Comparison of ENCODE assay signal across 2 cellular contexts in the genomic region with DNA sequence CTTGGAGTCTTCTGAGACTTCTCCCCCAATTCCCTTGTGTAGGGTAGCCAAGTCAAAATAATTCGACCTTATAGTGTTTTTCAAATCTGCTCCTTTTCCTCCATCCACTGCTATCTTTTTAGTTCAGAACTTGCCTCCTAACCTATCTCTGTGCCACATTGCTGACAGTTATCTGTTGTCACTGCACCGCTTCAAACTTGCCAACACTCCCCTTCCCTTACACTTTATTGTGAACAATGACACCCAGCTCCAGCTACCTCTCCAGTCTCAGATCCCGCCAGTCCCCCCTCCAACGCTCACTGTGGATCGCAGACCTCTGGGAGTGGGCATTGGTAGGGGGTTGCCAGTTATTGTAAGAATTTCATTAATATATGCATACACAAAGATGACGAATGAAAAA.
A peak's percentile ranks its signal among the peaks of the same experiment; 100 is the strongest.
TF ChIP-seq lines count a peak whose summit lies in the region.

No MANE protein-coding gene starts in this region.

TF ChIP-seq in IMR-90, 13 proteins besides CTCF, POLR2A, EP300 and RAD21:
- TF ChIP-seq SMC3 (IDR thresholded peaks at IDR 0.05; ENCODE audit: low read depth, low read length) (no peak), RCOR1 (IDR thresholded peaks at IDR 0.05; ENCODE audit: insufficient replicate concordance, low read length) (no peak), NFE2L2 (IDR thresholded peaks at IDR 0.05; ENCODE audit: low read depth, low read length) (no peak), BHLHE40 (IDR thresholded peaks at IDR 0.05; ENCODE audit: low read depth, low read length) (no peak)
TF ChIP-seq in IMR-90: peak in this region for 0.

TF ChIP-seq in K562, 482 proteins besides CTCF, POLR2A, EP300 and RAD21 (continues in another document):
- no peak for TF ChIP-seq GTF2A2 (tag; IDR thresholded peaks at IDR 0.05)
- no peak for TF ChIP-seq CCAR2 (IDR thresholded peaks at IDR 0.05; ENCODE audit: low read depth, low read length)
- TF ChIP-seq HDGF (IDR thresholded peaks at IDR 0.05), result no peak
- TF ChIP-seq HNRNPL (IDR thresholded peaks at IDR 0.05; ENCODE audit: low read depth, low read length), result no peak
- TF ChIP-seq BHLHE40 (IDR thresholded peaks at IDR 0.05; ENCODE audit: low read length), result no peak
- peak; percentile 55; the same call in 1 of the 2 replicates for TF ChIP-seq NCOA1 (IDR thresholded peaks at IDR 0.05; ENCODE audit: low read depth)
- TF ChIP-seq MTA2 (IDR thresholded peaks at IDR 0.05; ENCODE audit: low read depth), result peak; percentile 81
- no peak for TF ChIP-seq ZBED1 (IDR thresholded peaks at IDR 0.05)
- TF ChIP-seq ZNF589 (CRISPR knock-in tag; IDR thresholded peaks at IDR 0.05; ENCODE audit: low read depth), result no peak
- TF ChIP-seq ZBTB8A (IDR thresholded peaks at IDR 0.05; ENCODE audit: partially characterized antibody), result no peak
- no peak for TF ChIP-seq EGR1 (conservative IDR thresholded peaks at IDR 0.05)
- TF ChIP-seq, protein P1, sequence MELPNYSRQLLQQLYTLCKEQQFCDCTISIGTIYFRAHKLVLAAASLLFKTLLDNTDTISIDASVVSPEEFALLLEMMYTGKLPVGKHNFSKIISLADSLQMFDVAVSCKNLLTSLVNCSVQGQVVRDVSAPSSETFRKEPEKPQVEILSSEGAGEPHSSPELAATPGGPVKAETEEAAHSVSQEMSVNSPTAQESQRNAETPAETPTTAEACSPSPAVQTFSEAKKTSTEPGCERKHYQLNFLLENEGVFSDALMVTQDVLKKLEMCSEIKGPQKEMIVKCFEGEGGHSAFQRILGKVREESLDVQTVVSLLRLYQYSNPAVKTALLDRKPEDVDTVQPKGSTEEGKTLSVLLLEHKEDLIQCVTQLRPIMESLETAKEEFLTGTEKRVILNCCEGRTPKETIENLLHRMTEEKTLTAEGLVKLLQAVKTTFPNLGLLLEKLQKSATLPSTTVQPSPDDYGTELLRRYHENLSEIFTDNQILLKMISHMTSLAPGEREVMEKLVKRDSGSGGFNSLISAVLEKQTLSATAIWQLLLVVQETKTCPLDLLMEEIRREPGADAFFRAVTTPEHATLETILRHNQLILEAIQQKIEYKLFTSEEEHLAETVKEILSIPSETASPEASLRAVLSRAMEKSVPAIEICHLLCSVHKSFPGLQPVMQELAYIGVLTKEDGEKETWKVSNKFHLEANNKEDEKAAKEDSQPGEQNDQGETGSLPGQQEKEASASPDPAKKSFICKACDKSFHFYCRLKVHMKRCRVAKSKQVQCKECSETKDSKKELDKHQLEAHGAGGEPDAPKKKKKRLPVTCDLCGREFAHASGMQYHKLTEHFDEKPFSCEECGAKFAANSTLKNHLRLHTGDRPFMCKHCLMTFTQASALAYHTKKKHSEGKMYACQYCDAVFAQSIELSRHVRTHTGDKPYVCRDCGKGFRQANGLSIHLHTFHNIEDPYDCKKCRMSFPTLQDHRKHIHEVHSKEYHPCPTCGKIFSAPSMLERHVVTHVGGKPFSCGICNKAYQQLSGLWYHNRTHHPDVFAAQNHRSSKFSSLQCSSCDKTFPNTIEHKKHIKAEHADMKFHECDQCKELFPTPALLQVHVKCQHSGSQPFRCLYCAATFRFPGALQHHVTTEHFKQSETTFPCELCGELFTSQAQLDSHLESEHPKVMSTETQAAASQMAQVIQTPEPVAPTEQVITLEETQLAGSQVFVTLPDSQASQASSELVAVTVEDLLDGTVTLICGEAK (IDR thresholded peaks at IDR 0.05), result no peak
- TF ChIP-seq, protein P1 (CRISPR knock-in tag; IDR thresholded peaks at IDR 0.05), result no peak
- TF ChIP-seq, protein P2, sequence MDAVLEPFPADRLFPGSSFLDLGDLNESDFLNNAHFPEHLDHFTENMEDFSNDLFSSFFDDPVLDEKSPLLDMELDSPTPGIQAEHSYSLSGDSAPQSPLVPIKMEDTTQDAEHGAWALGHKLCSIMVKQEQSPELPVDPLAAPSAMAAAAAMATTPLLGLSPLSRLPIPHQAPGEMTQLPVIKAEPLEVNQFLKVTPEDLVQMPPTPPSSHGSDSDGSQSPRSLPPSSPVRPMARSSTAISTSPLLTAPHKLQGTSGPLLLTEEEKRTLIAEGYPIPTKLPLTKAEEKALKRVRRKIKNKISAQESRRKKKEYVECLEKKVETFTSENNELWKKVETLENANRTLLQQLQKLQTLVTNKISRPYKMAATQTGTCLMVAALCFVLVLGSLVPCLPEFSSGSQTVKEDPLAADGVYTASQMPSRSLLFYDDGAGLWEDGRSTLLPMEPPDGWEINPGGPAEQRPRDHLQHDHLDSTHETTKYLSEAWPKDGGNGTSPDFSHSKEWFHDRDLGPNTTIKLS (IDR thresholded peaks at IDR 0.05; ENCODE audit: borderline replicate concordance, low read depth), result no peak
- TF ChIP-seq ZNF134 (CRISPR knock-in tag; conservative IDR thresholded peaks at IDR 0.05), result no peak
- no peak for TF ChIP-seq PCBP2 (IDR thresholded peaks at IDR 0.05; ENCODE audit: low read depth, low read length, poor library complexity, severe bottlenecking)
- TF ChIP-seq ZNF551 (CRISPR knock-in tag; IDR thresholded peaks at IDR 0.05), result no peak
- TF ChIP-seq, protein P3, sequence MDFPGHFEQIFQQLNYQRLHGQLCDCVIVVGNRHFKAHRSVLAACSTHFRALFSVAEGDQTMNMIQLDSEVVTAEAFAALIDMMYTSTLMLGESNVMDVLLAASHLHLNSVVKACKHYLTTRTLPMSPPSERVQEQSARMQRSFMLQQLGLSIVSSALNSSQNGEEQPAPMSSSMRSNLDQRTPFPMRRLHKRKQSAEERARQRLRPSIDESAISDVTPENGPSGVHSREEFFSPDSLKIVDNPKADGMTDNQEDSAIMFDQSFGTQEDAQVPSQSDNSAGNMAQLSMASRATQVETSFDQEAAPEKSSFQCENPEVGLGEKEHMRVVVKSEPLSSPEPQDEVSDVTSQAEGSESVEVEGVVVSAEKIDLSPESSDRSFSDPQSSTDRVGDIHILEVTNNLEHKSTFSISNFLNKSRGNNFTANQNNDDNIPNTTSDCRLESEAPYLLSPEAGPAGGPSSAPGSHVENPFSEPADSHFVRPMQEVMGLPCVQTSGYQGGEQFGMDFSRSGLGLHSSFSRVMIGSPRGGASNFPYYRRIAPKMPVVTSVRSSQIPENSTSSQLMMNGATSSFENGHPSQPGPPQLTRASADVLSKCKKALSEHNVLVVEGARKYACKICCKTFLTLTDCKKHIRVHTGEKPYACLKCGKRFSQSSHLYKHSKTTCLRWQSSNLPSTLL (IDR thresholded peaks at IDR 0.05), result no peak; the same call in 1 of the 2 replicates
- no peak for TF ChIP-seq RFX5 (IDR thresholded peaks at IDR 0.05; ENCODE audit: low read depth, low read length)
- TF ChIP-seq ZFP30 (CRISPR knock-in tag; IDR thresholded peaks at IDR 0.05; ENCODE audit: borderline replicate concordance), result no peak
- no peak for TF ChIP-seq ZNF780A (CRISPR knock-in tag; IDR thresholded peaks at IDR 0.05)
- TF ChIP-seq, protein P4, sequence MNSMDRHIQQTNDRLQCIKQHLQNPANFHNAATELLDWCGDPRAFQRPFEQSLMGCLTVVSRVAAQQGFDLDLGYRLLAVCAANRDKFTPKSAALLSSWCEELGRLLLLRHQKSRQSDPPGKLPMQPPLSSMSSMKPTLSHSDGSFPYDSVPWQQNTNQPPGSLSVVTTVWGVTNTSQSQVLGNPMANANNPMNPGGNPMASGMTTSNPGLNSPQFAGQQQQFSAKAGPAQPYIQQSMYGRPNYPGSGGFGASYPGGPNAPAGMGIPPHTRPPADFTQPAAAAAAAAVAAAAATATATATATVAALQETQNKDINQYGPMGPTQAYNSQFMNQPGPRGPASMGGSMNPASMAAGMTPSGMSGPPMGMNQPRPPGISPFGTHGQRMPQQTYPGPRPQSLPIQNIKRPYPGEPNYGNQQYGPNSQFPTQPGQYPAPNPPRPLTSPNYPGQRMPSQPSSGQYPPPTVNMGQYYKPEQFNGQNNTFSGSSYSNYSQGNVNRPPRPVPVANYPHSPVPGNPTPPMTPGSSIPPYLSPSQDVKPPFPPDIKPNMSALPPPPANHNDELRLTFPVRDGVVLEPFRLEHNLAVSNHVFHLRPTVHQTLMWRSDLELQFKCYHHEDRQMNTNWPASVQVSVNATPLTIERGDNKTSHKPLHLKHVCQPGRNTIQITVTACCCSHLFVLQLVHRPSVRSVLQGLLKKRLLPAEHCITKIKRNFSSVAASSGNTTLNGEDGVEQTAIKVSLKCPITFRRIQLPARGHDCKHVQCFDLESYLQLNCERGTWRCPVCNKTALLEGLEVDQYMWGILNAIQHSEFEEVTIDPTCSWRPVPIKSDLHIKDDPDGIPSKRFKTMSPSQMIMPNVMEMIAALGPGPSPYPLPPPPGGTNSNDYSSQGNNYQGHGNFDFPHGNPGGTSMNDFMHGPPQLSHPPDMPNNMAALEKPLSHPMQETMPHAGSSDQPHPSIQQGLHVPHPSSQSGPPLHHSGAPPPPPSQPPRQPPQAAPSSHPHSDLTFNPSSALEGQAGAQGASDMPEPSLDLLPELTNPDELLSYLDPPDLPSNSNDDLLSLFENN (IDR thresholded peaks at IDR 0.05; ENCODE audit: low read depth in 2 of 2, low read length in 2 of 2), result 0 out of 4 replicates have a peak, but pooled peaks of 1 of the 2 experiments have one; percentile 65
- TF ChIP-seq, protein P5, sequence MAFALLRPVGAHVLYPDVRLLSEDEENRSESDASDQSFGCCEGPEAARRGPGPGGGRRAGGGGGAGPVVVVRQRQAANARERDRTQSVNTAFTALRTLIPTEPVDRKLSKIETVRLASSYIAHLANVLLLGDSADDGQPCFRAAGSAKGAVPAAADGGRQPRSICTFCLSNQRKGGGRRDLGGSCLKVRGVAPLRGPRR (CRISPR knock-in tag; IDR thresholded peaks at IDR 0.05), result no peak
- no peak for TF ChIP-seq HIVEP1 (CRISPR knock-in tag; IDR thresholded peaks at IDR 0.05)
- TF ChIP-seq, protein P6, sequence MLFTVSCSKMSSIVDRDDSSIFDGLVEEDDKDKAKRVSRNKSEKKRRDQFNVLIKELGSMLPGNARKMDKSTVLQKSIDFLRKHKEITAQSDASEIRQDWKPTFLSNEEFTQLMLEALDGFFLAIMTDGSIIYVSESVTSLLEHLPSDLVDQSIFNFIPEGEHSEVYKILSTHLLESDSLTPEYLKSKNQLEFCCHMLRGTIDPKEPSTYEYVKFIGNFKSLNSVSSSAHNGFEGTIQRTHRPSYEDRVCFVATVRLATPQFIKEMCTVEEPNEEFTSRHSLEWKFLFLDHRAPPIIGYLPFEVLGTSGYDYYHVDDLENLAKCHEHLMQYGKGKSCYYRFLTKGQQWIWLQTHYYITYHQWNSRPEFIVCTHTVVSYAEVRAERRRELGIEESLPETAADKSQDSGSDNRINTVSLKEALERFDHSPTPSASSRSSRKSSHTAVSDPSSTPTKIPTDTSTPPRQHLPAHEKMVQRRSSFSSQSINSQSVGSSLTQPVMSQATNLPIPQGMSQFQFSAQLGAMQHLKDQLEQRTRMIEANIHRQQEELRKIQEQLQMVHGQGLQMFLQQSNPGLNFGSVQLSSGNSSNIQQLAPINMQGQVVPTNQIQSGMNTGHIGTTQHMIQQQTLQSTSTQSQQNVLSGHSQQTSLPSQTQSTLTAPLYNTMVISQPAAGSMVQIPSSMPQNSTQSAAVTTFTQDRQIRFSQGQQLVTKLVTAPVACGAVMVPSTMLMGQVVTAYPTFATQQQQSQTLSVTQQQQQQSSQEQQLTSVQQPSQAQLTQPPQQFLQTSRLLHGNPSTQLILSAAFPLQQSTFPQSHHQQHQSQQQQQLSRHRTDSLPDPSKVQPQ (CRISPR knock-in tag; IDR thresholded peaks at IDR 0.05; ENCODE audit: borderline replicate concordance), result no peak
- TF ChIP-seq HMG20A (CRISPR knock-in tag; conservative IDR thresholded peaks at IDR 0.05), result no peak
- TF ChIP-seq DMBX1 (CRISPR knock-in tag; IDR thresholded peaks at IDR 0.05; ENCODE audit: borderline replicate concordance), result no peak
- TF ChIP-seq BMI1 (IDR thresholded peaks at IDR 0.05; ENCODE audit: low read length), result no peak
- TF ChIP-seq ZNF347 (CRISPR knock-in tag; IDR thresholded peaks at IDR 0.05; ENCODE audit: low read depth), result no peak
- TF ChIP-seq MIER1 (IDR thresholded peaks at IDR 0.05; ENCODE audit: low read depth), result no peak
- TF ChIP-seq TEAD2 (tag; IDR thresholded peaks at IDR 0.05), result no peak
- no peak for TF ChIP-seq RFX7 (CRISPR knock-in tag; IDR thresholded peaks at IDR 0.05)
- peak; percentile 56 to 65; a peak in 2 of 4 replicates for TF ChIP-seq TBL1XR1 (IDR thresholded peaks at IDR 0.05; ENCODE audit: low read length in 2 of 2)
